8 cellular contexts compared by ENCODE assay signal in genomic region chr1:193185206-193185605, GRCh38. TPM values are rescaled to one million over a fixed set of nuclear protein-coding genes. Genes with fewer than 3 reads are reported as not detected.
A peak's percentile ranks its signal among the peaks of the same experiment; 100 is the strongest.
DNase-seq lines count a peak whose midpoint lies in the region; ATAC-seq and TF ChIP-seq lines count a peak whose summit lies in the region.
"Had no signal": no experiment of that assay in that cellular context is flagged by ENCODE, and none has a peak within 500 bp of the region (broad histone marks: within the 10 kb centered on the region; RNA-seq: fewer than 3 reads in every experiment).

No MANE protein-coding gene starts in this region.

- ATAC-seq in CD8-positive, alpha-beta T cell: no peak
- no peak for ATAC-seq in HG02938 (IDR thresholded peaks at IDR 0.05; ENCODE audit: unreplicated experiment)

- H3K36me3 ChIP-seq in CD8-positive, alpha-beta T cell (ENCODE audit: insufficient read depth, low read length): no peaks in the 10 kb centered on the region
- H3K36me3 ChIP-seq in neural progenitor cell: no peaks in the 10 kb centered on the region

- no peak overlapping the region for H3K4me2 ChIP-seq in neural progenitor cell

- H3K4me1 ChIP-seq in CD8-positive, alpha-beta T cell (ENCODE audit: insufficient read depth, low read length): peaks cover 34% of the 10 kb centered on the region
- H3K4me1 ChIP-seq in neural progenitor cell: peaks cover 15% of the 10 kb centered on the region

- H3K4me1 Mint-ChIP-seq in CD8-positive, alpha-beta T cell (ENCODE audit: low read depth): peaks cover 62% of the 10 kb centered on the region
- H3K4me1 Mint-ChIP-seq in neural progenitor cell: peaks cover 29% of the 10 kb centered on the region

- CTCF ChIA-PET in CD8-positive, alpha-beta T cell (lab: Charles Lee): interaction anchor here (0.9 kb wide), 1 partner anchor 1111 kb away, joined by 4 read pairs; no protein-coding TSS in a partner anchor

- intact Hi-C loops in CD8-positive, alpha-beta T cell (cut with DNase I, micrococcal nuclease): loop anchor here in 1 of 2 experiments (5.0 to 10.0 kb wide), 3 partner anchors 437 to 970 kb away; no protein-coding TSS in a partner anchor
- intact Hi-C loops in posterior cingulate gyrus (cut with DNase I): loop anchor here (10.0 kb wide), 1 partner anchor 60 kb away; the partner anchor contains the start of gene CDC73

- no peaks in the 10 kb centered on the region for H3K27me3 ChIP-seq in CD8-positive, alpha-beta T cell (ENCODE audit: insufficient read depth, low read length)
- no peaks in the 10 kb centered on the region for H3K27me3 ChIP-seq in neural progenitor cell

- H3K9me3 ChIP-seq in CD8-positive, alpha-beta T cell (ENCODE audit: low read length): no peaks in the 10 kb centered on the region
- no peaks in the 10 kb centered on the region for H3K9me3 ChIP-seq in neural progenitor cell (ENCODE audit: low read depth)

- H3K4me3 Mint-ChIP-seq in CD8-positive, alpha-beta T cell: peak overlapping the region; percentile 71
- H3K4me3 Mint-ChIP-seq in neural progenitor cell: peak overlapping the region; percentile 76

- H3K27me3 Mint-ChIP-seq in CD8-positive, alpha-beta T cell (ENCODE audit: low read depth): no peaks in the 10 kb centered on the region
- no peaks in the 10 kb centered on the region for H3K27me3 Mint-ChIP-seq in neural progenitor cell (ENCODE audit: insufficient read depth, low read depth)

- TF ChIP-seq CTCF in AG10803 (conservative IDR thresholded peaks at IDR 0.05; ENCODE audit: low read length) (no peak), neural progenitor cell (IDR thresholded peaks at IDR 0.05) (no peak)
- TF ChIP-seq CTCF in CD8-positive, alpha-beta T cell (IDR thresholded peaks at IDR 0.05): no peak

- DNase-seq in AG10803 (ENCODE audit: low read depth) (no peak), neural progenitor cell (ENCODE audit: low spot score) (no peak), NCI-H1930 (lab: John Stamatoyannopoulos, UW) (no peak), posterior cingulate gyrus (no peak)
- no peak for DNase-seq in CD8-positive, alpha-beta T cell
- DNase-seq: activated naive CD4-positive, alpha-beta T cell treated with Interleukin-2 at 50 U/mL for 16 hours had no signal

- peaks cover 25% of the 10 kb centered on the region for H4K20me1 ChIP-seq in neural progenitor cell (ENCODE audit: low read depth)

- peak overlapping the region; percentile 66 for H3K4me3 ChIP-seq in AG10803 (ENCODE audit: low read length)
- H3K4me3 ChIP-seq in CD8-positive, alpha-beta T cell (ENCODE audit: low read depth, low read length): no peak overlapping the region
- no peak overlapping the region for H3K4me3 ChIP-seq in neural progenitor cell

- H3K36me3 Mint-ChIP-seq in CD8-positive, alpha-beta T cell: peaks cover 3% of the 10 kb centered on the region
- no peaks in the 10 kb centered on the region for H3K36me3 Mint-ChIP-seq in neural progenitor cell

- no peak overlapping the region for H3K27ac ChIP-seq in CD8-positive, alpha-beta T cell (ENCODE audit: low read depth, low read length)
- peak overlapping the region; percentile 93 for H3K27ac ChIP-seq in cingulate gyrus (ENCODE audit: low read depth, low read length)
- H3K27ac ChIP-seq in neural progenitor cell: no peak overlapping the region

- peaks cover 70% of the 10 kb centered on the region for H3K79me2 ChIP-seq in neural progenitor cell (ENCODE audit: low read depth)

- H3K9me3 Mint-ChIP-seq in CD8-positive, alpha-beta T cell: no peaks in the 10 kb centered on the region
- H3K9me3 Mint-ChIP-seq in neural progenitor cell: no peaks in the 10 kb centered on the region

- H2AFZ ChIP-seq in neural progenitor cell (replicated peaks): no peak overlapping the region

- H3F3A ChIP-seq in neural progenitor cell (ENCODE audit: low read depth): no peaks in the 10 kb centered on the region

- H3K27ac Mint-ChIP-seq in CD8-positive, alpha-beta T cell: no peak overlapping the region
- no peak overlapping the region for H3K27ac Mint-ChIP-seq in neural progenitor cell

- POLR2A ChIA-PET in CD8-positive, alpha-beta T cell (lab: Charles Lee): interaction anchor here (0.6 to 2.9 kb wide), 3 partner anchors 110 to 273 kb away, joined by 4 to 9 read pairs (median 5); no protein-coding TSS in a partner anchor

- H3K9ac ChIP-seq in neural progenitor cell: no peak overlapping the region

RNA-seq across cellular contexts. Expression of gene B3GALT2, which starts 1.2 kb away (rescaled TPM):
- under 1 TPM; 0.22 to 0.24 TPM for total RNA-seq in CD8-positive, alpha-beta T cell
- not detected in 2 replicates for total RNA-seq in neural progenitor cell (ENCODE audit: low replicate concordance)
